1 cellular context compared by ENCODE assay signal in the genomic region with DNA sequence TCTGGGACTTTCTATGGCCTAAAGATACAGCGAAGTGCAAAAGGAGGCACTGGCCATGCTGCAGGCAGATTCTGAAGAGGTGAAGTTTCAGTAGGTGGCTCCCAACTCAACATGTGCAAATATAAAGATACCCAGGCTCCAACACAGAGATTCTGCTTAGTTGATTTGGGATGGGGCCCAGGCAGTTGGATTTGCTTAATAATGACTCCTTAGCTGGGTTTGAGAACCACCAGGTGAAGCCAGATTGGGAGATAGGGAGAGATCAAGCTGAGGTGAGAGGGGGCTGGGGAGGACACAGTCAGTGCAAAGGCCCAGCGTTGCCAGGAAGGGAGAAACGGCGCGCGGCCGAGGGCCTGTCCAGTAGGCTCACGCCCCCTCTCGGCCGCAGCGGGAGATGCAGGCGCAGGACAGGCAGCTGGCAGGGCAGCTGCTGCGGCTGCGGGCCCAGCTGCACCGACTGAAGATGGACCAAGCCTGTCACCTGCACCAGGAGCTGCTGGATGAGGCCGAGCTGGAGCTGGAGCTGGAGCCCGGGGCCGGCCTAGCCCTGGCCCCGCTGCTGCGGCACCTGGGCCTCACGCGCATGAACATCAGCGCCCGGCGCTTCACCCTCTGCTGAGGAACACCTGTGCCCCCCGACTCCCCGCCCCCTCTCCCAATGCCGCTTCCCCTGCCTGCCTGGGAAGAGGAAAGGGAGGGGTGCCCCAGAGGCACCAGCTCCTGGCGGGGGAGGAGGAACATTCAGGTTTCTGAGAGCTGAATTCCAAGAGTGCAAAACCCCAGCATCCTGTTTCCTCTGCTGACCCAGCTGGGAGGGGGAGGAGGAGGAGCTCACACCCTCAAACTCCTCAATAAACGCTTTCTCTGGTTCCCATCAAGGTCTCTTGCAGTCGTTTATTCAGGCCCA.
TF ChIP-seq lines count a peak whose summit lies in the region.

No MANE protein-coding gene starts in this region.

TF ChIP-seq in HepG2, 621 proteins besides CTCF, POLR2A, EP300 and RAD21 (continues in another document):
- TF ChIP-seq, protein P1, sequence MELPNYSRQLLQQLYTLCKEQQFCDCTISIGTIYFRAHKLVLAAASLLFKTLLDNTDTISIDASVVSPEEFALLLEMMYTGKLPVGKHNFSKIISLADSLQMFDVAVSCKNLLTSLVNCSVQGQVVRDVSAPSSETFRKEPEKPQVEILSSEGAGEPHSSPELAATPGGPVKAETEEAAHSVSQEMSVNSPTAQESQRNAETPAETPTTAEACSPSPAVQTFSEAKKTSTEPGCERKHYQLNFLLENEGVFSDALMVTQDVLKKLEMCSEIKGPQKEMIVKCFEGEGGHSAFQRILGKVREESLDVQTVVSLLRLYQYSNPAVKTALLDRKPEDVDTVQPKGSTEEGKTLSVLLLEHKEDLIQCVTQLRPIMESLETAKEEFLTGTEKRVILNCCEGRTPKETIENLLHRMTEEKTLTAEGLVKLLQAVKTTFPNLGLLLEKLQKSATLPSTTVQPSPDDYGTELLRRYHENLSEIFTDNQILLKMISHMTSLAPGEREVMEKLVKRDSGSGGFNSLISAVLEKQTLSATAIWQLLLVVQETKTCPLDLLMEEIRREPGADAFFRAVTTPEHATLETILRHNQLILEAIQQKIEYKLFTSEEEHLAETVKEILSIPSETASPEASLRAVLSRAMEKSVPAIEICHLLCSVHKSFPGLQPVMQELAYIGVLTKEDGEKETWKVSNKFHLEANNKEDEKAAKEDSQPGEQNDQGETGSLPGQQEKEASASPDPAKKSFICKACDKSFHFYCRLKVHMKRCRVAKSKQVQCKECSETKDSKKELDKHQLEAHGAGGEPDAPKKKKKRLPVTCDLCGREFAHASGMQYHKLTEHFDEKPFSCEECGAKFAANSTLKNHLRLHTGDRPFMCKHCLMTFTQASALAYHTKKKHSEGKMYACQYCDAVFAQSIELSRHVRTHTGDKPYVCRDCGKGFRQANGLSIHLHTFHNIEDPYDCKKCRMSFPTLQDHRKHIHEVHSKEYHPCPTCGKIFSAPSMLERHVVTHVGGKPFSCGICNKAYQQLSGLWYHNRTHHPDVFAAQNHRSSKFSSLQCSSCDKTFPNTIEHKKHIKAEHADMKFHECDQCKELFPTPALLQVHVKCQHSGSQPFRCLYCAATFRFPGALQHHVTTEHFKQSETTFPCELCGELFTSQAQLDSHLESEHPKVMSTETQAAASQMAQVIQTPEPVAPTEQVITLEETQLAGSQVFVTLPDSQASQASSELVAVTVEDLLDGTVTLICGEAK (IDR thresholded peaks at IDR 0.05), result no peak
- TF ChIP-seq, protein P1 (CRISPR knock-in tag; IDR thresholded peaks at IDR 0.05), result no peak
- TF ChIP-seq ZNF841 (CRISPR knock-in tag; IDR thresholded peaks at IDR 0.05; ENCODE audit: borderline replicate concordance) (no peak), ZBTB10 (CRISPR knock-in tag; IDR thresholded peaks at IDR 0.05; ENCODE audit: borderline replicate concordance) (no peak), POGZ (CRISPR knock-in tag; IDR thresholded peaks at IDR 0.05) (peak; percentile 70), ZNF124 (CRISPR knock-in tag; IDR thresholded peaks at IDR 0.05) (0 out of 2 replicates have a peak, but pooled peaks have one; percentile 52), ZNF317 (CRISPR knock-in tag; IDR thresholded peaks at IDR 0.05) (peak; percentile 57), MATR3 (CRISPR knock-in tag; IDR thresholded peaks at IDR 0.05) (no peak), TMF1 (CRISPR knock-in tag; IDR thresholded peaks at IDR 0.05; ENCODE audit: low read depth) (no peak), ZNF547 (CRISPR knock-in tag; IDR thresholded peaks at IDR 0.05) (no peak), HES4 (CRISPR knock-in tag; IDR thresholded peaks at IDR 0.05; ENCODE audit: borderline replicate concordance) (no peak), STAG1 (CRISPR knock-in tag; IDR thresholded peaks at IDR 0.05) (peak; percentile 68), ZNF441 (CRISPR knock-in tag; IDR thresholded peaks at IDR 0.05; ENCODE audit: borderline replicate concordance) (0 out of 2 replicates have a peak, but pooled peaks have one; percentile 38), RARA (CRISPR knock-in tag; IDR thresholded peaks at IDR 0.05) (peak; percentile 58), PHF5A (CRISPR knock-in tag; IDR thresholded peaks at IDR 0.05; ENCODE audit: low read depth, unreplicated experiment) (no peak), GATA4 (IDR thresholded peaks at IDR 0.05; ENCODE audit: borderline replicate concordance, low read depth) (no peak), FOXO1 (CRISPR knock-in tag; IDR thresholded peaks at IDR 0.05) (0 out of 2 replicates have a peak, but pooled peaks have one; percentile 18), USF2 (IDR thresholded peaks at IDR 0.05; ENCODE audit: low read depth, low read length) (no peak), USF2 (CRISPR knock-in tag; IDR thresholded peaks at IDR 0.05; ENCODE audit: borderline replicate concordance) (no peak), MAFG (CRISPR knock-in tag; IDR thresholded peaks at IDR 0.05) (no peak), ZNF546 (CRISPR knock-in tag; conservative IDR thresholded peaks at IDR 0.05) (no peak), ZFP1 (CRISPR knock-in tag; IDR thresholded peaks at IDR 0.05) (no peak), THYN1 (CRISPR knock-in tag; IDR thresholded peaks at IDR 0.05; ENCODE audit: borderline replicate concordance, low read depth) (no peak), ZNF18 (CRISPR knock-in tag; IDR thresholded peaks at IDR 0.05; ENCODE audit: insufficient replicate concordance) (no peak), ZNF275 (CRISPR knock-in tag; IDR thresholded peaks at IDR 0.05; ENCODE audit: borderline replicate concordance) (no peak), SRSF4 (IDR thresholded peaks at IDR 0.05; ENCODE audit: low read depth, low read length, poor library complexity, severe bottlenecking) (no peak)
- TF ChIP-seq, protein P2, sequence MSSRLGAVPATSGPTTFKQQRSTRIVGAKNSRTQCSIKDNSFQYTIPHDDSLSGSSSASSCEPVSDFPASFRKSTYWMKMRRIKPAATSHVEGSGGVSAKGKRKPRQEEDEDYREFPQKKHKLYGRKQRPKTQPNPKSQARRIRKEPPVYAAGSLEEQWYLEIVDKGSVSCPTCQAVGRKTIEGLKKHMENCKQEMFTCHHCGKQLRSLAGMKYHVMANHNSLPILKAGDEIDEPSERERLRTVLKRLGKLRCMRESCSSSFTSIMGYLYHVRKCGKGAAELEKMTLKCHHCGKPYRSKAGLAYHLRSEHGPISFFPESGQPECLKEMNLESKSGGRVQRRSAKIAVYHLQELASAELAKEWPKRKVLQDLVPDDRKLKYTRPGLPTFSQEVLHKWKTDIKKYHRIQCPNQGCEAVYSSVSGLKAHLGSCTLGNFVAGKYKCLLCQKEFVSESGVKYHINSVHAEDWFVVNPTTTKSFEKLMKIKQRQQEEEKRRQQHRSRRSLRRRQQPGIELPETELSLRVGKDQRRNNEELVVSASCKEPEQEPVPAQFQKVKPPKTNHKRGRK (CRISPR knock-in tag; IDR thresholded peaks at IDR 0.05), result no peak
- TF ChIP-seq, protein P3, sequence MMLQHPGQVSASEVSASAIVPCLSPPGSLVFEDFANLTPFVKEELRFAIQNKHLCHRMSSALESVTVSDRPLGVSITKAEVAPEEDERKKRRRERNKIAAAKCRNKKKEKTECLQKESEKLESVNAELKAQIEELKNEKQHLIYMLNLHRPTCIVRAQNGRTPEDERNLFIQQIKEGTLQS (CRISPR knock-in tag; IDR thresholded peaks at IDR 0.05), result no peak
- TF ChIP-seq, protein P4, sequence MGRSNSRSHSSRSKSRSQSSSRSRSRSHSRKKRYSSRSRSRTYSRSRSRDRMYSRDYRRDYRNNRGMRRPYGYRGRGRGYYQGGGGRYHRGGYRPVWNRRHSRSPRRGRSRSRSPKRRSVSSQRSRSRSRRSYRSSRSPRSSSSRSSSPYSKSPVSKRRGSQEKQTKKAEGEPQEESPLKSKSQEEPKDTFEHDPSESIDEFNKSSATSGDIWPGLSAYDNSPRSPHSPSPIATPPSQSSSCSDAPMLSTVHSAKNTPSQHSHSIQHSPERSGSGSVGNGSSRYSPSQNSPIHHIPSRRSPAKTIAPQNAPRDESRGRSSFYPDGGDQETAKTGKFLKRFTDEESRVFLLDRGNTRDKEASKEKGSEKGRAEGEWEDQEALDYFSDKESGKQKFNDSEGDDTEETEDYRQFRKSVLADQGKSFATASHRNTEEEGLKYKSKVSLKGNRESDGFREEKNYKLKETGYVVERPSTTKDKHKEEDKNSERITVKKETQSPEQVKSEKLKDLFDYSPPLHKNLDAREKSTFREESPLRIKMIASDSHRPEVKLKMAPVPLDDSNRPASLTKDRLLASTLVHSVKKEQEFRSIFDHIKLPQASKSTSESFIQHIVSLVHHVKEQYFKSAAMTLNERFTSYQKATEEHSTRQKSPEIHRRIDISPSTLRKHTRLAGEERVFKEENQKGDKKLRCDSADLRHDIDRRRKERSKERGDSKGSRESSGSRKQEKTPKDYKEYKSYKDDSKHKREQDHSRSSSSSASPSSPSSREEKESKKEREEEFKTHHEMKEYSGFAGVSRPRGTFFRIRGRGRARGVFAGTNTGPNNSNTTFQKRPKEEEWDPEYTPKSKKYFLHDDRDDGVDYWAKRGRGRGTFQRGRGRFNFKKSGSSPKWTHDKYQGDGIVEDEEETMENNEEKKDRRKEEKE (IDR thresholded peaks at IDR 0.05), result no peak
